1 cellular context compared by ENCODE assay signal in the genomic region with DNA sequence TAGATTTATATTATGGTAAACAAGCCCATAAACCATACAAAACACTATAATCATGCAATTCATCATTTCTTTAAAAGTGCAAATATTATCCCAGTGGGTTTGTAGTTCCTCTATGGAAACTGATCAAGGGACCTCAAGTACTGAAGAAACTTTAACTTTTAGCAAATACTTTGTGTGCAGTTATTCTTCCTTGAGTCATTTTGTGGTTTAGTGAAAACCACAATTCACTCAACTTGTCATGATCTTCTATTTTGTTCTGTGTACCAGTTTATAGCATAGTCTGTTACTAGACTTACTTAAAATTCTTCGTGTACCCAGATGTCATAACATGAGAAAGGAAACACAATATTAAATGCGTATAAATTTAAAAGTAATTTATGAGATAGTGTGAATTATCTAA.
TF ChIP-seq lines count a peak whose summit lies in the region.

No MANE protein-coding gene starts in this region.

TF ChIP-seq in IMR-90, 13 proteins besides CTCF, POLR2A, EP300 and RAD21 (continued from another document):
- no peak for TF ChIP-seq ELK1 (IDR thresholded peaks at IDR 0.05; ENCODE audit: borderline replicate concordance, low read depth, low read length)
- TF ChIP-seq RCOR1 (IDR thresholded peaks at IDR 0.05; ENCODE audit: insufficient replicate concordance, low read length), result no peak
- TF ChIP-seq CHD1 (IDR thresholded peaks at IDR 0.05; ENCODE audit: low read depth, low read length), result no peak
